1 cellular context compared by ENCODE assay signal in genomic region chr19:6608950-6609349, GRCh38.
TF ChIP-seq lines count a peak whose summit lies in the region.

No MANE protein-coding gene starts in this region.

TF ChIP-seq in K562, 482 proteins besides CTCF, POLR2A, EP300 and RAD21:
- TF ChIP-seq ZNF668 (CRISPR knock-in tag; IDR thresholded peaks at IDR 0.05) (no peak), COPS2 (conservative IDR thresholded peaks at IDR 0.05) (no peak), TFE3 (CRISPR knock-in tag; IDR thresholded peaks at IDR 0.05) (no peak), SREBF2 (CRISPR knock-in tag; IDR thresholded peaks at IDR 0.05) (no peak), CBX5 (IDR thresholded peaks at IDR 0.05; ENCODE audit: borderline replicate concordance, low read depth) (no peak), ZNF76 (CRISPR knock-in tag; IDR thresholded peaks at IDR 0.05; ENCODE audit: borderline replicate concordance) (no peak), E2F4 (CRISPR knock-in tag; IDR thresholded peaks at IDR 0.05; ENCODE audit: low read depth) (no peak), KAT8 (IDR thresholded peaks at IDR 0.05; ENCODE audit: low read depth) (no peak), FOXK2 (conservative IDR thresholded peaks at IDR 0.05 in 1 of 2, IDR thresholded peaks at IDR 0.05 in 1 of 2; ENCODE audit: low read depth in 2 of 2) (no peak), RFX7 (CRISPR knock-in tag; IDR thresholded peaks at IDR 0.05) (no peak), ZNF407 (IDR thresholded peaks at IDR 0.05; ENCODE audit: low read depth) (no peak), ZNF3 (CRISPR knock-in tag; IDR thresholded peaks at IDR 0.05) (no peak), NR2C1 (IDR thresholded peaks at IDR 0.05) (no peak), NR2C1 (tag; IDR thresholded peaks at IDR 0.05) (no peak), SAFB (IDR thresholded peaks at IDR 0.05; ENCODE audit: borderline replicate concordance, low read depth, low read length) (no peak), FOXK1 (CRISPR knock-in tag; IDR thresholded peaks at IDR 0.05; ENCODE audit: borderline replicate concordance) (no peak), ETV6 (IDR thresholded peaks at IDR 0.05; ENCODE audit: borderline replicate concordance in 1 of 2, low read depth in 2 of 2, low read length in 1 of 2) (no peak), ETV6 (CRISPR knock-in tag; IDR thresholded peaks at IDR 0.05; ENCODE audit: borderline replicate concordance) (no peak), ZNF717 (CRISPR knock-in tag; IDR thresholded peaks at IDR 0.05) (no peak), MCM7 (IDR thresholded peaks at IDR 0.05) (no peak), ZNF311 (CRISPR knock-in tag; IDR thresholded peaks at IDR 0.05) (no peak)
- TF ChIP-seq, protein P1, sequence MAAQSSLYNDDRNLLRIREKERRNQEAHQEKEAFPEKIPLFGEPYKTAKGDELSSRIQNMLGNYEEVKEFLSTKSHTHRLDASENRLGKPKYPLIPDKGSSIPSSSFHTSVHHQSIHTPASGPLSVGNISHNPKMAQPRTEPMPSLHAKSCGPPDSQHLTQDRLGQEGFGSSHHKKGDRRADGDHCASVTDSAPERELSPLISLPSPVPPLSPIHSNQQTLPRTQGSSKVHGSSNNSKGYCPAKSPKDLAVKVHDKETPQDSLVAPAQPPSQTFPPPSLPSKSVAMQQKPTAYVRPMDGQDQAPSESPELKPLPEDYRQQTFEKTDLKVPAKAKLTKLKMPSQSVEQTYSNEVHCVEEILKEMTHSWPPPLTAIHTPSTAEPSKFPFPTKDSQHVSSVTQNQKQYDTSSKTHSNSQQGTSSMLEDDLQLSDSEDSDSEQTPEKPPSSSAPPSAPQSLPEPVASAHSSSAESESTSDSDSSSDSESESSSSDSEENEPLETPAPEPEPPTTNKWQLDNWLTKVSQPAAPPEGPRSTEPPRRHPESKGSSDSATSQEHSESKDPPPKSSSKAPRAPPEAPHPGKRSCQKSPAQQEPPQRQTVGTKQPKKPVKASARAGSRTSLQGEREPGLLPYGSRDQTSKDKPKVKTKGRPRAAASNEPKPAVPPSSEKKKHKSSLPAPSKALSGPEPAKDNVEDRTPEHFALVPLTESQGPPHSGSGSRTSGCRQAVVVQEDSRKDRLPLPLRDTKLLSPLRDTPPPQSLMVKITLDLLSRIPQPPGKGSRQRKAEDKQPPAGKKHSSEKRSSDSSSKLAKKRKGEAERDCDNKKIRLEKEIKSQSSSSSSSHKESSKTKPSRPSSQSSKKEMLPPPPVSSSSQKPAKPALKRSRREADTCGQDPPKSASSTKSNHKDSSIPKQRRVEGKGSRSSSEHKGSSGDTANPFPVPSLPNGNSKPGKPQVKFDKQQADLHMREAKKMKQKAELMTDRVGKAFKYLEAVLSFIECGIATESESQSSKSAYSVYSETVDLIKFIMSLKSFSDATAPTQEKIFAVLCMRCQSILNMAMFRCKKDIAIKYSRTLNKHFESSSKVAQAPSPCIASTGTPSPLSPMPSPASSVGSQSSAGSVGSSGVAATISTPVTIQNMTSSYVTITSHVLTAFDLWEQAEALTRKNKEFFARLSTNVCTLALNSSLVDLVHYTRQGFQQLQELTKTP (IDR thresholded peaks at IDR 0.05; ENCODE audit: low read depth in 1 of 2, partially characterized antibody in 2 of 2), result no peak
